Comparison of ENCODE assay signal across 23 cellular contexts in the genomic region with DNA sequence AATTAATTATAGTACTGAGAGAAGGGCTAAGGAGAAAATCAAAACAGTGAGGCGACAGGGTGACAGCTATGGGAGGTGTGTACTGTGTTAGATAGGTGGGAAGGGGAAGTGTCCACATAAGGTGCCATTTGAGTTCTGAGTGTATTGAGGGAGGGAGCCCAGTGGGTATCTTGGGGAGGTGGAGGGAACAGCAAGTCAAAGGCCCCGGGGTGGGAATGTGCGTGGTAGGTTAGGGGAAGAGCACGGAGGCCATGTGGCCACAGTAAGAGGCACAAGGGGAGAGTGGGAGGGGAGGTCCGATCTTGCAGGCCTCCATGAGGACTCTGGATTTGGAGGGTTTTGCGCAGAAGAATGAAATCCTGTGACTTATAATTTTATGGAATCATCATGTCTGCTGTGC. TPM values are rescaled to one million over a fixed set of nuclear protein-coding genes. Genes with fewer than 3 reads are reported as not detected.
DNase-seq lines count a peak whose midpoint lies in the region; ATAC-seq and TF ChIP-seq lines count a peak whose summit lies in the region.
"Had no signal": no experiment of that assay in that cellular context is flagged by ENCODE, and none has a peak within 500 bp of the region (broad histone marks: within the 10 kb centered on the region; RNA-seq: fewer than 3 reads in every experiment).

No MANE protein-coding gene starts in this region.

- H3K4me1 Mint-ChIP-seq in CD4-positive, alpha-beta memory T cell: peaks cover 13 to 36% (median 21%) of the 10 kb centered on the region in 4 donors
- peaks cover 10% of the 10 kb centered on the region for H3K4me1 Mint-ChIP-seq in activated T-helper 1 cell treated with anti-CD3 and anti-CD28 coated beads, Interleukin-12 subunit alpha, Interleukin-12 subunit beta, Interleukin-2, Interleukin-4 antibody, amounts not matched to agents 30 ng/mL and 10 ng/mL and 1 ng/mL, durations not matched to agents 14 hours and 24 hours and 36 hours (ENCODE audit: low read depth)
- H3K4me1 Mint-ChIP-seq in natural killer cell: peaks cover 8 to 20% of the 10 kb centered on the region in 2 donors
- peaks cover 17% of the 10 kb centered on the region for H3K4me1 Mint-ChIP-seq in stimulated activated memory B cell treated with anti-CD40 and anti-IgM and Interleukin-4, amounts not matched to agents 10 μg/mL and 1 μg/mL and 100 μg/mL, for 72 hours

- no peaks in the 10 kb centered on the region for H3K36me3 Mint-ChIP-seq in CD4-positive, alpha-beta memory T cell
- H3K36me3 Mint-ChIP-seq in activated T-helper 1 cell treated with anti-CD3 and anti-CD28 coated beads, Interleukin-12 subunit alpha, Interleukin-12 subunit beta, Interleukin-2, Interleukin-4 antibody, amounts not matched to agents 30 ng/mL and 10 ng/mL and 1 ng/mL, durations not matched to agents 14 hours and 24 hours and 36 hours (ENCODE audit: low read depth): no peaks in the 10 kb centered on the region
- no peaks in the 10 kb centered on the region for H3K36me3 Mint-ChIP-seq in natural killer cell
- H3K36me3 Mint-ChIP-seq in stimulated activated memory B cell treated with anti-CD40 and anti-IgM and Interleukin-4, amounts not matched to agents 10 μg/mL and 1 μg/mL and 100 μg/mL, for 72 hours: no peaks in the 10 kb centered on the region

- ATAC-seq in natural killer cell (no peak), right cardiac atrium (no peak)
- ATAC-seq in stimulated activated memory B cell treated with anti-CD40 and anti-IgM and Interleukin-4, amounts not matched to agents 10 μg/mL and 1 μg/mL and 100 μg/mL, for 72 hours: no peak
- ATAC-seq: A549 had no signal

- TF ChIP-seq CTCF in natural killer cell (IDR thresholded peaks at IDR 0.05) (no peak), breast epithelium (IDR thresholded peaks at IDR 0.05) (no peak)

- H3K27ac Mint-ChIP-seq in CD4-positive, alpha-beta memory T cell: peak overlapping the region in 3 of 7 donors; percentile 13 to 75 (median 62)
- H3K27ac Mint-ChIP-seq in activated T-helper 1 cell treated with anti-CD3 and anti-CD28 coated beads, Interleukin-12 subunit alpha, Interleukin-12 subunit beta, Interleukin-2, Interleukin-4 antibody, amounts not matched to agents 30 ng/mL and 10 ng/mL and 1 ng/mL, durations not matched to agents 14 hours and 24 hours and 36 hours: no peak overlapping the region
- no peak overlapping the region for H3K27ac Mint-ChIP-seq in natural killer cell
- H3K27ac Mint-ChIP-seq in stimulated activated memory B cell treated with anti-CD40 and anti-IgM and Interleukin-4, amounts not matched to agents 10 μg/mL and 1 μg/mL and 100 μg/mL, for 72 hours: peak overlapping the region; percentile 31
- H3K27ac Mint-ChIP-seq: HFFc6 had no signal

- H3K27me3 Mint-ChIP-seq in CD4-positive, alpha-beta memory T cell: no peaks in the 10 kb centered on the region
- peaks cover 4% of the 10 kb centered on the region for H3K27me3 Mint-ChIP-seq in activated T-helper 1 cell treated with anti-CD3 and anti-CD28 coated beads, Interleukin-12 subunit alpha, Interleukin-12 subunit beta, Interleukin-2, Interleukin-4 antibody, amounts not matched to agents 30 ng/mL and 10 ng/mL and 1 ng/mL, durations not matched to agents 14 hours and 24 hours and 36 hours (ENCODE audit: insufficient read depth)
- H3K27me3 Mint-ChIP-seq in natural killer cell (ENCODE audit: low read depth in 2 of 2): no peaks in the 10 kb centered on the region
- peaks cover 7% of the 10 kb centered on the region for H3K27me3 Mint-ChIP-seq in stimulated activated memory B cell treated with anti-CD40 and anti-IgM and Interleukin-4, amounts not matched to agents 10 μg/mL and 1 μg/mL and 100 μg/mL, for 72 hours

- peaks cover 28% of the 10 kb centered on the region for H3K4me1 ChIP-seq in CD4-positive, alpha-beta memory T cell (ENCODE audit: insufficient read depth, low read length)
- peaks cover 7% of the 10 kb centered on the region for H3K4me1 ChIP-seq in right cardiac atrium (ENCODE audit: control insufficient read depth, insufficient read depth, low read length)
- peaks cover 0 to 4% of the 10 kb centered on the region in 2 donors for H3K4me1 ChIP-seq in breast epithelium
- H3K4me1 ChIP-seq: BE2C had no signal

- intact Hi-C loops in CD4-positive, alpha-beta memory T cell (cut with micrococcal nuclease): no loop called here
- intact Hi-C loops in activated T-helper 1 cell treated with anti-CD3 and anti-CD28 coated beads, Interleukin-12 subunit alpha, Interleukin-12 subunit beta, Interleukin-2, Interleukin-4 antibody, amounts not matched to agents 30 ng/mL and 10 ng/mL and 1 ng/mL, durations not matched to agents 14 hours and 24 hours and 36 hours (cut with micrococcal nuclease): loop anchor here (5.0 kb wide), 1 partner anchor 84 kb away; the partner anchor contains the start of gene THEMIS2
- intact Hi-C loops in natural killer cell (cut with micrococcal nuclease) (loop anchor here (5.0 kb wide), 1 partner anchor 59 kb away; no protein-coding TSS in a partner anchor), right cardiac atrium (cut with DNase I) (no loop called here), breast epithelium (cut with DNase I; ENCODE audit: low total_unique reads) (no loop called here)

- no peak for TF ChIP-seq POLR2A in breast epithelium (IDR thresholded peaks at IDR 0.05)

- no peaks in the 10 kb centered on the region for H3K9me3 Mint-ChIP-seq in CD4-positive, alpha-beta memory T cell
- no peaks in the 10 kb centered on the region for H3K9me3 Mint-ChIP-seq in activated T-helper 1 cell treated with anti-CD3 and anti-CD28 coated beads, Interleukin-12 subunit alpha, Interleukin-12 subunit beta, Interleukin-2, Interleukin-4 antibody, amounts not matched to agents 30 ng/mL and 10 ng/mL and 1 ng/mL, durations not matched to agents 14 hours and 24 hours and 36 hours
- no peaks in the 10 kb centered on the region for H3K9me3 Mint-ChIP-seq in natural killer cell
- H3K9me3 Mint-ChIP-seq in stimulated activated memory B cell treated with anti-CD40 and anti-IgM and Interleukin-4, amounts not matched to agents 10 μg/mL and 1 μg/mL and 100 μg/mL, for 72 hours: no peaks in the 10 kb centered on the region
- H3K9me3 Mint-ChIP-seq: HFFc6 had no signal

- H3K4me3 Mint-ChIP-seq in CD4-positive, alpha-beta memory T cell: peak overlapping the region in 7 of 8 donors; percentile 51 to 83 (median 60)
- H3K4me3 Mint-ChIP-seq in activated T-helper 1 cell treated with anti-CD3 and anti-CD28 coated beads, Interleukin-12 subunit alpha, Interleukin-12 subunit beta, Interleukin-2, Interleukin-4 antibody, amounts not matched to agents 30 ng/mL and 10 ng/mL and 1 ng/mL, durations not matched to agents 14 hours and 24 hours and 36 hours: peak overlapping the region; percentile 8
- peak overlapping the region; percentile 54 for H3K4me3 Mint-ChIP-seq in natural killer cell
- no peak overlapping the region for H3K4me3 Mint-ChIP-seq in stimulated activated memory B cell treated with anti-CD40 and anti-IgM and Interleukin-4, amounts not matched to agents 10 μg/mL and 1 μg/mL and 100 μg/mL, for 72 hours
- H3K4me3 Mint-ChIP-seq: HFFc6 had no signal

- POLR2A ChIA-PET in CD4-positive, alpha-beta memory T cell (lab: Charles Lee; ENCODE audit: partially characterized antibody): interaction anchor here (4.8 kb wide), 1 partner anchor 13 kb away, joined by 41 read pairs; no protein-coding TSS in a partner anchor

- H3K27ac ChIP-seq in CD4-positive, alpha-beta memory T cell (ENCODE audit: low read depth, low read length): no peak overlapping the region
- H3K27ac ChIP-seq in right cardiac atrium (ENCODE audit: low read length): no peak overlapping the region
- H3K27ac ChIP-seq in breast epithelium: no peak overlapping the region
- H3K27ac ChIP-seq: A549, HL-60, PC-9 had no signal

- no peaks in the 10 kb centered on the region for H3K36me3 ChIP-seq in CD4-positive, alpha-beta memory T cell (ENCODE audit: insufficient read depth, low read length)
- H3K36me3 ChIP-seq in breast epithelium: no peaks in the 10 kb centered on the region
- H3K36me3 ChIP-seq: BE2C had no signal

- no peaks in the 10 kb centered on the region for H3K9me3 ChIP-seq in CD4-positive, alpha-beta memory T cell (ENCODE audit: control insufficient read depth in 1 of 2, low read length in 2 of 2)
- no peaks in the 10 kb centered on the region for H3K9me3 ChIP-seq in right cardiac atrium (ENCODE audit: control insufficient read depth, low read length)
- H3K9me3 ChIP-seq in breast epithelium: no peaks in the 10 kb centered on the region
- H3K9me3 ChIP-seq: A549, BE2C had no signal

- H3K4me3 ChIP-seq in CD4-positive, alpha-beta memory T cell (ENCODE audit: low read length in 2 of 2): no peak overlapping the region
- H3K4me3 ChIP-seq in right cardiac atrium (ENCODE audit: low read length) (no peak overlapping the region), breast epithelium (no peak overlapping the region)
- H3K4me3 ChIP-seq: A549, PC-9 had no signal

- WGBS in right cardiac atrium: 82% methylated on average over 6 of the region's 6 CpGs

- DNase-seq in CD4-positive, alpha-beta memory T cell: no peak
- DNase-seq in activated T-helper 1 cell treated with anti-CD3 and anti-CD28 coated beads, Interleukin-12 subunit alpha, Interleukin-12 subunit beta, Interleukin-2, Interleukin-4 antibody, amounts not matched to agents 30 ng/mL and 10 ng/mL and 1 ng/mL, durations not matched to agents 14 hours and 24 hours and 36 hours (ENCODE audit: low spot score): no peak
- DNase-seq in natural killer cell (no peak), right cardiac atrium (no peak), cortex of kidney (lab: John Stamatoyannopoulos, UW) (no peak), breast epithelium (ENCODE audit: low spot score in 2 of 2) (no peak)
- DNase-seq: BE2C, DMS79, H7, HFFc6, KG1, NCI-H1092 treated with DMSO at 0.1 percent for 48 hours, NCI-H1436 treated with DMSO at 0.1 percent for 48 hours, NCI-H1930, NCI-H226, NCI-H510A treated with DMSO at 0.1 percent for 48 hours, NCI-H748 treated with DMSO at 0.1 percent for 48 hours, PC-9, RPMI8226, SHP77 had no signal

- no peaks in the 10 kb centered on the region for H3K27me3 ChIP-seq in CD4-positive, alpha-beta memory T cell (ENCODE audit: insufficient read depth, low read length)
- H3K27me3 ChIP-seq in right cardiac atrium (ENCODE audit: control insufficient read depth, insufficient read depth): no peaks in the 10 kb centered on the region
- H3K27me3 ChIP-seq in breast epithelium: no peaks in the 10 kb centered on the region
- H3K27me3 ChIP-seq: BE2C had no signal

- CTCF ChIA-PET in CD4-positive, alpha-beta memory T cell (lab: Charles Lee; ENCODE audit: partially characterized antibody): interaction anchor here (1.2 to 5.2 kb wide), 3 partner anchors 8 to 16 kb away, joined by 3 to 30 read pairs (median 7); no protein-coding TSS in a partner anchor

RNA-seq across cellular contexts. Expression of gene XKR8, which starts 3.0 kb away (rescaled TPM):
- total RNA-seq in CD4-positive, alpha-beta memory T cell: 10 to 100 TPM; 13.1 to 14.5 TPM
- polyA plus RNA-seq in CD4-positive, alpha-beta memory T cell: 10 to 100 TPM; 18.9 to 24.7 TPM
- 5.7 and 5.8 TPM in 2 replicates for total RNA-seq in activated T-helper 1 cell treated with anti-CD3 and anti-CD28 coated beads, Interleukin-12 subunit alpha, Interleukin-12 subunit beta, Interleukin-2, Interleukin-4 antibody, amounts not matched to agents 30 ng/mL and 10 ng/mL and 1 ng/mL, durations not matched to agents 14 hours and 24 hours and 36 hours
- total RNA-seq in natural killer cell (10 to 100 TPM in 2 of 3 donors, 1 to 10 TPM in 1; 8.0 to 16.8 (median 15.5) TPM), right cardiac atrium (1 to 10 TPM; 5.3 to 6.9 (median 6.1) TPM), breast epithelium (1 to 10 TPM; 4.2 to 6.9 (median 5.6) TPM)
- 5.5 TPM for polyA plus RNA-seq in right cardiac atrium

RNA-seq across cellular contexts. Expression of gene SMPDL3B, which starts 22.0 kb away (rescaled TPM):
- not detected for total RNA-seq in CD4-positive, alpha-beta memory T cell
- not detected for polyA plus RNA-seq in CD4-positive, alpha-beta memory T cell
- 0.29 and 0.60 TPM in 2 replicates for total RNA-seq in activated T-helper 1 cell treated with anti-CD3 and anti-CD28 coated beads, Interleukin-12 subunit alpha, Interleukin-12 subunit beta, Interleukin-2, Interleukin-4 antibody, amounts not matched to agents 30 ng/mL and 10 ng/mL and 1 ng/mL, durations not matched to agents 14 hours and 24 hours and 36 hours
- total RNA-seq in natural killer cell: under 1 TPM; 0.24 to 0.88 (median 0.75) TPM
- total RNA-seq in right cardiac atrium: 1 to 10 TPM in 1 of 4 donors, under 1 TPM in 3; 0.31 to 2.1 (median 0.40) TPM
- polyA plus RNA-seq in right cardiac atrium: 0.11 TPM
- 10 to 100 TPM in 2 of 3 donors, not detected in 1; 13.8 to 14.9 TPM for total RNA-seq in breast epithelium
- total RNA-seq: HFFc6 had no signal

RNA-seq across cellular contexts. Expression of gene RPA2, which starts 42.4 kb away (rescaled TPM):
- 10 to 100 TPM; 60.5 to 66.1 TPM for total RNA-seq in CD4-positive, alpha-beta memory T cell
- 100 to 1,000 TPM; 189 to 259 TPM for polyA plus RNA-seq in CD4-positive, alpha-beta memory T cell
- 96.0 and 96.5 TPM in 2 replicates for total RNA-seq in activated T-helper 1 cell treated with anti-CD3 and anti-CD28 coated beads, Interleukin-12 subunit alpha, Interleukin-12 subunit beta, Interleukin-2, Interleukin-4 antibody, amounts not matched to agents 30 ng/mL and 10 ng/mL and 1 ng/mL, durations not matched to agents 14 hours and 24 hours and 36 hours
- total RNA-seq in natural killer cell (10 to 100 TPM; 40.6 to 60.1 (median 50.1) TPM), right cardiac atrium (10 to 100 TPM; 26.8 to 38.3 (median 32.2) TPM), breast epithelium (10 to 100 TPM; 35.8 to 42.3 (median 39.0) TPM)
- 32.4 TPM for polyA plus RNA-seq in right cardiac atrium

Comparison
In these comparisons a context has a peak if more than half of its experiments do, and no peak if none do; other contexts are left out.
1. intact Hi-C loops: an anchor here in activated T-helper 1 cell treated with anti-CD3 and anti-CD28 coated beads, Interleukin-12 subunit alpha, Interleukin-12 subunit beta, Interleukin-2, Interleukin-4 antibody, amounts not matched to agents 30 ng/mL and 10 ng/mL and 1 ng/mL, durations not matched to agents 14 hours and 24 hours and 36 hours (5.0 kb wide) and natural killer cell (5.0 kb wide); none called in CD4-positive, alpha-beta memory T cell, right cardiac atrium and breast epithelium.